ENCODE assay signal across 8 cellular contexts in the genomic region with DNA sequence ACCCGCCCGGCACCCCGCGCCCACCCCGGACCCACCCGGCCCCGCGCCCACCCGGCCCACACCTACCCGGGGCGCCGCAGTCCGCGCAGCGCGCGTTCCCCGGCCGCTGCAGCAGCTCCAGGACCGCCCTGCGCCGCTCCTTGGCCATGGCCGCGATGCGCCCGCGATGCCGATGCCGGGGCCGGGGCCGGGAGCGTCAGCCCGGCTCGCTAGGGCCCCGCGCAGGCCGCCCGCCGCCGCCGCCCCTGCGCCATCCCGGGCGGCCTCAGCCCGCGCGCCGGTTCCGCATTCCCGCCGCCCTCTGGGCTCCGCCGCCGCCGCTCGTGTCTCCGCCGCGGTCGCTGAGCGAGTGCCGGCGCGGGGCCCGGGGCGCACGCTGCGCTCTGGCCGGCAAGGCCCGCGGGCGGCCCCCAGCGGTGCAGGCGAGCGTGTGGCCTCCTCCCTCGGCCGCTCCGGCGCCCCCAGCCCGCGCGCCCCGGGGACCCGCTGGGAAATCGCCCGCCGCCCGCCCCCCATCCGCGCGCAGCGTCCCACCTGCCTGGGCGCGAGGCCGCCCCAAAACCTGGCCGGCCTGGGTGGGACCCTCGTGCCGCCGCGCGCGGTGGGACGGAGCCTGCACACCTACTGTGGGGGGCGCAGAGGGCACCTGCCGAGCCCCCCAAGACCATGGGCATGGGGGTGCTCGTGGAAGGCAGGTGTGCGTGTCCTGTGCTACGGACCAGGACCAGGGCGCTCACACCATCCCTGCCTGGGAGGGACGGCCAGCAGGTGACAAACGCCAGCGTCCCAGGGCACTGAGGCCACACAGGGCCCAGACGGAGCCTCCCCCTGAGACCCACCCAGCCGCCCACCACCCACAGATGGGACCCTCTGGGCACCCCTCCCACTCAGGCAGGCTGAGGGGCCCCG. TPM values are rescaled to one million over a fixed set of nuclear protein-coding genes. Genes with fewer than 3 reads are reported as not detected.
DNase-seq lines count a peak whose midpoint lies in the region; ATAC-seq, FAIRE-seq and TF ChIP-seq lines count a peak whose summit lies in the region.

A gene with protein sequence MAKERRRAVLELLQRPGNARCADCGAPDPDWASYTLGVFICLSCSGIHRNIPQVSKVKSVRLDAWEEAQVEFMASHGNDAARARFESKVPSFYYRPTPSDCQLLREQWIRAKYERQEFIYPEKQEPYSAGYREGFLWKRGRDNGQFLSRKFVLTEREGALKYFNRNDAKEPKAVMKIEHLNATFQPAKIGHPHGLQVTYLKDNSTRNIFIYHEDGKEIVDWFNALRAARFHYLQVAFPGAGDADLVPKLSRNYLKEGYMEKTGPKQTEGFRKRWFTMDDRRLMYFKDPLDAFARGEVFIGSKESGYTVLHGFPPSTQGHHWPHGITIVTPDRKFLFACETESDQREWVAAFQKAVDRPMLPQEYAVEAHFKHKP (minus strand): TSS at position 351 of the 909 bp plus-strand sequence. CDS start 203 bp downstream, at position 148.

- peaks cover 15% of the 10 kb centered on the region for H3K4me1 Mint-ChIP-seq in activated CD8-positive, alpha-beta T cell treated with anti-CD3 and anti-CD28 coated beads for 36 hours (ENCODE audit: low read depth)

- peak within 1 kb of the TSS; percentile 66 for H3K27ac Mint-ChIP-seq in activated CD8-positive, alpha-beta T cell treated with anti-CD3 and anti-CD28 coated beads for 36 hours

- H3K4me3 Mint-ChIP-seq in activated CD8-positive, alpha-beta T cell treated with anti-CD3 and anti-CD28 coated beads for 36 hours, result peak within 1 kb of the TSS; percentile 70

- POLR2A ChIA-PET in activated CD8-positive, alpha-beta T cell treated with anti-CD3 and anti-CD28 coated beads for 36 hours (lab: Charles Lee), result interaction anchor here (0.8 to 1.4 kb wide), 4 partner anchors 8 to 198 kb away, joined by 3 to 4 read pairs (median 3); no protein-coding TSS in a partner anchor

- peak; percentile 33 for TF ChIP-seq CTCF in activated CD8-positive, alpha-beta T cell treated with anti-CD3 and anti-CD28 coated beads for 36 hours (IDR thresholded peaks at IDR 0.05)
- TF ChIP-seq CTCF in epithelial cell of esophagus (IDR thresholded peaks at IDR 0.05; ENCODE audit: insufficient read depth, low read depth, low read length, missing control alignments), result peak; percentile 9

- H3K9me3 Mint-ChIP-seq in activated CD8-positive, alpha-beta T cell treated with anti-CD3 and anti-CD28 coated beads for 36 hours, result no peaks in the 10 kb centered on the region

- DNase-seq in AG20443 (ENCODE audit: low spot score), result peak; percentile 70
- DNase-seq in GM19239 (ENCODE audit: insufficient read length, low spot score), result peak; percentile 83
- peak; percentile 87 for DNase-seq in HuH-7.5 (ENCODE audit: low spot score)
- peak; percentile 65 for DNase-seq in activated CD8-positive, alpha-beta T cell treated with anti-CD3 and anti-CD28 coated beads for 36 hours
- DNase-seq in epithelial cell of esophagus (ENCODE audit: low read depth), result peak; percentile 70
- DNase-seq in mucosa of gallbladder (ENCODE audit: low spot score), result peak; percentile 41
- peak; percentile 38 for DNase-seq in stimulated activated naive CD4-positive, alpha-beta T cell treated with Interleukin-2 at 50 U/mL for 16 hours (lab: John Stamatoyannopoulos, UW)
- DNase-seq in NCI-H1694 treated with DMSO at 0.1 percent for 48 hours (lab: John Stamatoyannopoulos, UW), result no peak

- CTCF ChIA-PET in activated CD8-positive, alpha-beta T cell treated with anti-CD3 and anti-CD28 coated beads for 36 hours (lab: Charles Lee), result interaction anchor here (0.6 to 2.1 kb wide), 3 partner anchors 18 to 47 kb away, joined by 3 to 11 read pairs (median 4); no protein-coding TSS in a partner anchor

- H3K4me3 ChIP-seq in epithelial cell of esophagus (ENCODE audit: low read length), result peak within 1 kb of the TSS; percentile 46

- peak; percentile 85 for ATAC-seq in activated CD8-positive, alpha-beta T cell treated with anti-CD3 and anti-CD28 coated beads for 36 hours

- peaks cover 2% of the 10 kb centered on the region for H3K27me3 Mint-ChIP-seq in activated CD8-positive, alpha-beta T cell treated with anti-CD3 and anti-CD28 coated beads for 36 hours

- no peak for FAIRE-seq in GM19239 (lab: Jason Lieb, UNC)

- peaks cover 12% of the 10 kb centered on the region for H3K36me3 Mint-ChIP-seq in activated CD8-positive, alpha-beta T cell treated with anti-CD3 and anti-CD28 coated beads for 36 hours (ENCODE audit: low read depth)

- intact Hi-C loops in activated CD8-positive, alpha-beta T cell treated with anti-CD3 and anti-CD28 coated beads for 36 hours (cut with micrococcal nuclease), result loop anchor here (5.0 kb wide), 1 partner anchor 47 kb away; no protein-coding TSS in a partner anchor

RNA-seq across cellular contexts. Expression of the gene that starts here (rescaled TPM):
- 10 to 100 TPM; 34.6 to 40.9 TPM for total RNA-seq in activated CD8-positive, alpha-beta T cell treated with anti-CD3 and anti-CD28 coated beads for 36 hours
- 52.4 TPM for total RNA-seq in mucosa of gallbladder
